ENCODE assay signal across 1 cellular context in the genomic region with DNA sequence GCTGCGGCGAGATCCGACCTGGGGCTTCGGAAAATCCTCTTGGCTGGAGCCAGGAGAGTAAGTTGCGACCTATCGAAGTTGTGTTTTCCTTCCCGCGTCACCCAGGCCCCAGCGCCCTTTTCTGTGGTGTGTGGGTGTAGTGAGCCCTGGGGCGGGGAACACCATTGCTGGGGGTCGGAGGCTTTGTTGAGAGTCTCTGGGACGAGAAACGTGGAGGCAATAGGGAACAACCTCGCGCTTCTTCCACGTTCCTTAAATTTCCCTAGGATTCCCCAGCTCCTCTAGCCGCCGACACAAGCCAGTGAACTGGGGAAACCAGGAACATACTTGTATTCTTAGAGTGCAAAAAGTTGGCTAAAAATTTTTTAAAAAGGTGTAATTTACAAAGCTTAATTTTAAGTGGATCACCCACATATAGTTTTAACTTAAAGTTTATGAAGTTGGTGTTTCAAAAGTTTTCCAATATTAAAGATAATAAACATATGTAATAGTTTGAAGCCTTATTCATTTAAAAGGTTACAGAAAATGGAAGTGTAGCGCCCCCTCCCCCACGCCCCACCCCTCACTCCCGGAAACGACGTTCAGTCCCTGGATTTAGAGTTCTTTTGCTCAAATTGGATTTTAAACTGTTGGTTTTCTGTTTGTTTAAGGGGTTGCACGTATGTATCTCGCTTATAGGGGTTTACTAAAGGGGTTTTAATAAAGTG.
A peak's percentile ranks its signal among the peaks of the same experiment; 100 is the strongest.
TF ChIP-seq lines count a peak whose summit lies in the region.

No MANE protein-coding gene starts in this region.

TF ChIP-seq in HepG2, 621 proteins besides CTCF, POLR2A, EP300 and RAD21 (continues in another document):
- TF ChIP-seq ZNF234 (CRISPR knock-in tag; conservative IDR thresholded peaks at IDR 0.05): no peak
- no peak for TF ChIP-seq IRF2 (CRISPR knock-in tag; IDR thresholded peaks at IDR 0.05)
- no peak for TF ChIP-seq ZNF451 (CRISPR knock-in tag; IDR thresholded peaks at IDR 0.05)
- no peak for TF ChIP-seq ZNF781 (CRISPR knock-in tag; IDR thresholded peaks at IDR 0.05; ENCODE audit: borderline replicate concordance, not compliant biosample characterization)
- 0 out of 2 replicates have a peak, but pooled peaks have one; percentile 10 for TF ChIP-seq POLR2G (IDR thresholded peaks at IDR 0.05; ENCODE audit: low read depth, low read length)
- TF ChIP-seq, protein P1, sequence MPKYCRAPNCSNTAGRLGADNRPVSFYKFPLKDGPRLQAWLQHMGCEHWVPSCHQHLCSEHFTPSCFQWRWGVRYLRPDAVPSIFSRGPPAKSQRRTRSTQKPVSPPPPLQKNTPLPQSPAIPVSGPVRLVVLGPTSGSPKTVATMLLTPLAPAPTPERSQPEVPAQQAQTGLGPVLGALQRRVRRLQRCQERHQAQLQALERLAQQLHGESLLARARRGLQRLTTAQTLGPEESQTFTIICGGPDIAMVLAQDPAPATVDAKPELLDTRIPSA (CRISPR knock-in tag; IDR thresholded peaks at IDR 0.05; ENCODE audit: borderline replicate concordance): no peak
- no peak for TF ChIP-seq MBNL3 (CRISPR knock-in tag; conservative IDR thresholded peaks at IDR 0.05)
- TF ChIP-seq ELF3 (CRISPR knock-in tag; IDR thresholded peaks at IDR 0.05): 0 out of 2 replicates have a peak, but pooled peaks have one; percentile 12
- peak; percentile 13; the same call in 1 of the 2 replicates for TF ChIP-seq ZC3H4 (CRISPR knock-in tag; IDR thresholded peaks at IDR 0.05; ENCODE audit: borderline replicate concordance)
- no peak for TF ChIP-seq KAT2B (IDR thresholded peaks at IDR 0.05; ENCODE audit: borderline replicate concordance, low read depth, low read length)
- peak; percentile 31; the same call in 1 of the 2 replicates for TF ChIP-seq ZNF232 (CRISPR knock-in tag; IDR thresholded peaks at IDR 0.05; ENCODE audit: borderline replicate concordance)
- TF ChIP-seq, protein P2, sequence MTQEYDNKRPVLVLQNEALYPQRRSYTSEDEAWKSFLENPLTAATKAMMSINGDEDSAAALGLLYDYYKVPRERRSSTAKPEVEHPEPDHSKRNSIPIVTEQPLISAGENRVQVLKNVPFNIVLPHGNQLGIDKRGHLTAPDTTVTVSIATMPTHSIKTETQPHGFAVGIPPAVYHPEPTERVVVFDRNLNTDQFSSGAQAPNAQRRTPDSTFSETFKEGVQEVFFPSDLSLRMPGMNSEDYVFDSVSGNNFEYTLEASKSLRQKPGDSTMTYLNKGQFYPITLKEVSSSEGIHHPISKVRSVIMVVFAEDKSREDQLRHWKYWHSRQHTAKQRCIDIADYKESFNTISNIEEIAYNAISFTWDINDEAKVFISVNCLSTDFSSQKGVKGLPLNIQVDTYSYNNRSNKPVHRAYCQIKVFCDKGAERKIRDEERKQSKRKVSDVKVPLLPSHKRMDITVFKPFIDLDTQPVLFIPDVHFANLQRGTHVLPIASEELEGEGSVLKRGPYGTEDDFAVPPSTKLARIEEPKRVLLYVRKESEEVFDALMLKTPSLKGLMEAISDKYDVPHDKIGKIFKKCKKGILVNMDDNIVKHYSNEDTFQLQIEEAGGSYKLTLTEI (CRISPR knock-in tag; conservative IDR thresholded peaks at IDR 0.05): no peak
- TF ChIP-seq ZNF430 (CRISPR knock-in tag; IDR thresholded peaks at IDR 0.05): peak; percentile 21; the same call in 1 of the 2 replicates
- TF ChIP-seq PPARG (CRISPR knock-in tag; conservative IDR thresholded peaks at IDR 0.05): no peak
- TF ChIP-seq, protein P3, sequence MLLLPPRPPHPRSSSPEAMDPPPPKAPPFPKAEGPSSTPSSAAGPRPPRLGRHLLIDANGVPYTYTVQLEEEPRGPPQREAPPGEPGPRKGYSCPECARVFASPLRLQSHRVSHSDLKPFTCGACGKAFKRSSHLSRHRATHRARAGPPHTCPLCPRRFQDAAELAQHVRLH (CRISPR knock-in tag; IDR thresholded peaks at IDR 0.05; ENCODE audit: borderline replicate concordance, low read depth): no peak
- no peak for TF ChIP-seq NFKBIZ (CRISPR knock-in tag; IDR thresholded peaks at IDR 0.05)
- no peak for TF ChIP-seq ZFP36L1 (CRISPR knock-in tag; IDR thresholded peaks at IDR 0.05)
- TF ChIP-seq, protein P4, sequence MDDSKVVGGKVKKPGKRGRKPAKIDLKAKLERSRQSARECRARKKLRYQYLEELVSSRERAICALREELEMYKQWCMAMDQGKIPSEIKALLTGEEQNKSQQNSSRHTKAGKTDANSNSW (CRISPR knock-in tag; IDR thresholded peaks at IDR 0.05; ENCODE audit: borderline replicate concordance): no peak
- TF ChIP-seq, protein P5, sequence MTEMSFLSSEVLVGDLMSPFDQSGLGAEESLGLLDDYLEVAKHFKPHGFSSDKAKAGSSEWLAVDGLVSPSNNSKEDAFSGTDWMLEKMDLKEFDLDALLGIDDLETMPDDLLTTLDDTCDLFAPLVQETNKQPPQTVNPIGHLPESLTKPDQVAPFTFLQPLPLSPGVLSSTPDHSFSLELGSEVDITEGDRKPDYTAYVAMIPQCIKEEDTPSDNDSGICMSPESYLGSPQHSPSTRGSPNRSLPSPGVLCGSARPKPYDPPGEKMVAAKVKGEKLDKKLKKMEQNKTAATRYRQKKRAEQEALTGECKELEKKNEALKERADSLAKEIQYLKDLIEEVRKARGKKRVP (CRISPR knock-in tag; IDR thresholded peaks at IDR 0.05): no peak
- TF ChIP-seq RBFOX2 (IDR thresholded peaks at IDR 0.05; ENCODE audit: low read depth, low read length): no peak
- no peak for TF ChIP-seq WIZ (CRISPR knock-in tag; IDR thresholded peaks at IDR 0.05)
- TF ChIP-seq MEIS1 (CRISPR knock-in tag; IDR thresholded peaks at IDR 0.05; ENCODE audit: borderline replicate concordance): no peak
- no peak; the same call in none of the 2 replicates for TF ChIP-seq TAF1 (CRISPR knock-in tag; IDR thresholded peaks at IDR 0.05)
- no peak for TF ChIP-seq ZNF446 (CRISPR knock-in tag; IDR thresholded peaks at IDR 0.05)
- TF ChIP-seq ZNF788 (CRISPR knock-in tag; IDR thresholded peaks at IDR 0.05; ENCODE audit: borderline replicate concordance): no peak
- TF ChIP-seq ZNF17 (CRISPR knock-in tag; IDR thresholded peaks at IDR 0.05): no peak
- TF ChIP-seq JARID2 (CRISPR knock-in tag; IDR thresholded peaks at IDR 0.05; ENCODE audit: insufficient replicate concordance): no peak
- no peak for TF ChIP-seq ZNF343 (CRISPR knock-in tag; IDR thresholded peaks at IDR 0.05)
- no peak for TF ChIP-seq NFIB (CRISPR knock-in tag; IDR thresholded peaks at IDR 0.05; ENCODE audit: borderline replicate concordance)
- no peak for TF ChIP-seq ATM (IDR thresholded peaks at IDR 0.05; ENCODE audit: borderline replicate concordance)
- no peak for TF ChIP-seq CC2D1A (CRISPR knock-in tag; IDR thresholded peaks at IDR 0.05)
- no peak for TF ChIP-seq LCORL (IDR thresholded peaks at IDR 0.05)
- no peak for TF ChIP-seq LCORL (CRISPR knock-in tag; IDR thresholded peaks at IDR 0.05)
- TF ChIP-seq FOXK2 (IDR thresholded peaks at IDR 0.05): no peak
- TF ChIP-seq MIER3 (CRISPR knock-in tag; IDR thresholded peaks at IDR 0.05; ENCODE audit: borderline replicate concordance): no peak
- no peak for TF ChIP-seq CHCHD3 (CRISPR knock-in tag; IDR thresholded peaks at IDR 0.05)
- TF ChIP-seq ARNT2 (CRISPR knock-in tag; IDR thresholded peaks at IDR 0.05; ENCODE audit: low read depth): peak; percentile 4; the same call in 1 of the 2 replicates
- TF ChIP-seq, protein P6, sequence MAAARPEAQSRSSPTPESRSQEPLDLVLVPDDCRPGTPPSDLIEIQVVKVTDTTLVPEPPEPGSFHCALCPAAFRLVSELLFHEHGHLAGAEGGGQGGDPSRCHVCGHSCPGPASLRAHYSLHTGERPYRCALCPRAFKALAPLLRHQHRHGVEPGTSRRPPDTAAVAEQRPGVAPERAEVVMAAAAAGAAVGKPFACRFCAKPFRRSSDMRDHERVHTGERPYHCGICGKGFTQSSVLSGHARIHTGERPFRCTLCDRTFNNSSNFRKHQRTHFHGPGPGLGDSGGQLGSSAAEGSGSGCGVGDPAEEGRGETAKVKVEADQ (CRISPR knock-in tag; IDR thresholded peaks at IDR 0.05; ENCODE audit: borderline replicate concordance): no peak
- TF ChIP-seq SRSF1 (optimal IDR thresholded peaks at IDR 0.05; ENCODE audit: low read depth, low read length): no peak
- TF ChIP-seq, protein P7, sequence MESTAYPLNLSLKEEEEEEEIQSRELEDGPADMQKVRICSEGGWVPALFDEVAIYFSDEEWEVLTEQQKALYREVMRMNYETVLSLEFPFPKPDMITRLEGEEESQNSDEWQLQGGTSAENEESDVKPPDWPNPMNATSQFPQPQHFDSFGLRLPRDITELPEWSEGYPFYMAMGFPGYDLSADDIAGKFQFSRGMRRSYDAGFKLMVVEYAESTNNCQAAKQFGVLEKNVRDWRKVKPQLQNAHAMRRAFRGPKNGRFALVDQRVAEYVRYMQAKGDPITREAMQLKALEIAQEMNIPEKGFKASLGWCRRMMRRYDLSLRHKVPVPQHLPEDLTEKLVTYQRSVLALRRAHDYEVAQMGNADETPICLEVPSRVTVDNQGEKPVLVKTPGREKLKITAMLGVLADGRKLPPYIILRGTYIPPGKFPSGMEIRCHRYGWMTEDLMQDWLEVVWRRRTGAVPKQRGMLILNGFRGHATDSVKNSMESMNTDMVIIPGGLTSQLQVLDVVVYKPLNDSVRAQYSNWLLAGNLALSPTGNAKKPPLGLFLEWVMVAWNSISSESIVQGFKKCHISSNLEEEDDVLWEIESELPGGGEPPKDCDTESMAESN (CRISPR knock-in tag; conservative IDR thresholded peaks at IDR 0.05): no peak
- no peak for TF ChIP-seq HCFC1 (IDR thresholded peaks at IDR 0.05; ENCODE audit: low read depth, low read length)
- no peak for TF ChIP-seq CBX1 (IDR thresholded peaks at IDR 0.05; ENCODE audit: low read depth)
- no peak for TF ChIP-seq ZNF44 (CRISPR knock-in tag; IDR thresholded peaks at IDR 0.05)
- no peak for TF ChIP-seq SMARCE1 (IDR thresholded peaks at IDR 0.05; ENCODE audit: borderline replicate concordance)
- TF ChIP-seq, protein P8, sequence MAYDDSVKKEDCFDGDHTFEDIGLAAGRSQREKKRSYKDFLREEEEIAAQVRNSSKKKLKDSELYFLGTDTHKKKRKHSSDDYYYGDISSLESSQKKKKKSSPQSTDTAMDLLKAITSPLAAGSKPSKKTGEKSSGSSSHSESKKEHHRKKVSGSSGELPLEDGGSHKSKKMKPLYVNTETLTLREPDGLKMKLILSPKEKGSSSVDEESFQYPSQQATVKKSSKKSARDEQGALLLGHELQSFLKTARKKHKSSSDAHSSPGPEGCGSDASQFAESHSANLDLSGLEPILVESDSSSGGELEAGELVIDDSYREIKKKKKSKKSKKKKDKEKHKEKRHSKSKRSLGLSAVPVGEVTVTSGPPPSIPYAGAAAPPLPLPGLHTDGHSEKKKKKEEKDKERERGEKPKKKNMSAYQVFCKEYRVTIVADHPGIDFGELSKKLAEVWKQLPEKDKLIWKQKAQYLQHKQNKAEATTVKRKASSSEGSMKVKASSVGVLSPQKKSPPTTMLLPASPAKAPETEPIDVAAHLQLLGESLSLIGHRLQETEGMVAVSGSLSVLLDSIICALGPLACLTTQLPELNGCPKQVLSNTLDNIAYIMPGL (CRISPR knock-in tag; IDR thresholded peaks at IDR 0.05; ENCODE audit: borderline replicate concordance in 1 of 2, low read depth in 1 of 2): 0 out of 4 replicates have a peak, but pooled peaks of 1 of the 2 experiments have one; percentile 17
- no peak for TF ChIP-seq NKX3-1 (CRISPR knock-in tag; IDR thresholded peaks at IDR 0.05)
- TF ChIP-seq, protein P9, sequence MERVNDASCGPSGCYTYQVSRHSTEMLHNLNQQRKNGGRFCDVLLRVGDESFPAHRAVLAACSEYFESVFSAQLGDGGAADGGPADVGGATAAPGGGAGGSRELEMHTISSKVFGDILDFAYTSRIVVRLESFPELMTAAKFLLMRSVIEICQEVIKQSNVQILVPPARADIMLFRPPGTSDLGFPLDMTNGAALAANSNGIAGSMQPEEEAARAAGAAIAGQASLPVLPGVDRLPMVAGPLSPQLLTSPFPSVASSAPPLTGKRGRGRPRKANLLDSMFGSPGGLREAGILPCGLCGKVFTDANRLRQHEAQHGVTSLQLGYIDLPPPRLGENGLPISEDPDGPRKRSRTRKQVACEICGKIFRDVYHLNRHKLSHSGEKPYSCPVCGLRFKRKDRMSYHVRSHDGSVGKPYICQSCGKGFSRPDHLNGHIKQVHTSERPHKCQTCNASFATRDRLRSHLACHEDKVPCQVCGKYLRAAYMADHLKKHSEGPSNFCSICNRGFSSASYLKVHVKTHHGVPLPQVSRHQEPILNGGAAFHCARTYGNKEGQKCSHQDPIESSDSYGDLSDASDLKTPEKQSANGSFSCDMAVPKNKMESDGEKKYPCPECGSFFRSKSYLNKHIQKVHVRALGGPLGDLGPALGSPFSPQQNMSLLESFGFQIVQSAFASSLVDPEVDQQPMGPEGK (CRISPR knock-in tag; IDR thresholded peaks at IDR 0.05): 0 out of 2 replicates have a peak, but pooled peaks have one; percentile 16
- TF ChIP-seq, protein P10, sequence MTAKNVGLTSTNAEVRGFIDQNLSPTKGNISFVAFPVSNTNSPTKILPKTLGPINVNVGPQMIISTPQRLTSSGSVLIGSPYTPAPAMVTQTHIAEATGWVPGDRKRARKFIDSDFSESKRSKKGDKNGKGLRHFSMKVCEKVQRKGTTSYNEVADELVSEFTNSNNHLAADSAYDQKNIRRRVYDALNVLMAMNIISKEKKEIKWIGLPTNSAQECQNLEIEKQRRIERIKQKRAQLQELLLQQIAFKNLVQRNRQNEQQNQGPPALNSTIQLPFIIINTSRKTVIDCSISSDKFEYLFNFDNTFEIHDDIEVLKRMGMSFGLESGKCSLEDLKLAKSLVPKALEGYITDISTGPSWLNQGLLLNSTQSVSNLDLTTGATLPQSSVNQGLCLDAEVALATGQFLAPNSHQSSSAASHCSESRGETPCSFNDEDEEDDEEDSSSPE (CRISPR knock-in tag; IDR thresholded peaks at IDR 0.05): no peak
- TF ChIP-seq, protein P11, sequence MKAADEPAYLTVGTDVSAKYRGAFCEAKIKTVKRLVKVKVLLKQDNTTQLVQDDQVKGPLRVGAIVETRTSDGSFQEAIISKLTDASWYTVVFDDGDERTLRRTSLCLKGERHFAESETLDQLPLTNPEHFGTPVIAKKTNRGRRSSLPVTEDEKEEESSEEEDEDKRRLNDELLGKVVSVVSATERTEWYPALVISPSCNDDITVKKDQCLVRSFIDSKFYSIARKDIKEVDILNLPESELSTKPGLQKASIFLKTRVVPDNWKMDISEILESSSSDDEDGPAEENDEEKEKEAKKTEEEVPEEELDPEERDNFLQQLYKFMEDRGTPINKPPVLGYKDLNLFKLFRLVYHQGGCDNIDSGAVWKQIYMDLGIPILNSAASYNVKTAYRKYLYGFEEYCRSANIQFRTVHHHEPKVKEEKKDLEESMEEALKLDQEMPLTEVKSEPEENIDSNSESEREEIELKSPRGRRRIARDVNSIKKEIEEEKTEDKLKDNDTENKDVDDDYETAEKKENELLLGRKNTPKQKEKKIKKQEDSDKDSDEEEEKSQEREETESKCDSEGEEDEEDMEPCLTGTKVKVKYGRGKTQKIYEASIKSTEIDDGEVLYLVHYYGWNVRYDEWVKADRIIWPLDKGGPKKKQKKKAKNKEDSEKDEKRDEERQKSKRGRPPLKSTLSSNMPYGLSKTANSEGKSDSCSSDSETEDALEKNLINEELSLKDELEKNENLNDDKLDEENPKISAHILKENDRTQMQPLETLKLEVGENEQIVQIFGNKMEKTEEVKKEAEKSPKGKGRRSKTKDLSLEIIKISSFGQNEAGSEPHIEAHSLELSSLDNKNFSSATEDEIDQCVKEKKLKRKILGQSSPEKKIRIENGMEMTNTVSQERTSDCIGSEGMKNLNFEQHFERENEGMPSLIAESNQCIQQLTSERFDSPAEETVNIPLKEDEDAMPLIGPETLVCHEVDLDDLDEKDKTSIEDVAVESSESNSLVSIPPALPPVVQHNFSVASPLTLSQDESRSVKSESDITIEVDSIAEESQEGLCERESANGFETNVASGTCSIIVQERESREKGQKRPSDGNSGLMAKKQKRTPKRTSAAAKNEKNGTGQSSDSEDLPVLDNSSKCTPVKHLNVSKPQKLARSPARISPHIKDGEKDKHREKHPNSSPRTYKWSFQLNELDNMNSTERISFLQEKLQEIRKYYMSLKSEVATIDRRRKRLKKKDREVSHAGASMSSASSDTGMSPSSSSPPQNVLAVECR (CRISPR knock-in tag; IDR thresholded peaks at IDR 0.05; ENCODE audit: borderline replicate concordance): no peak
- TF ChIP-seq JUN (CRISPR knock-in tag; IDR thresholded peaks at IDR 0.05): no peak
